15 cellular contexts compared by ENCODE assay signal in the genomic region with DNA sequence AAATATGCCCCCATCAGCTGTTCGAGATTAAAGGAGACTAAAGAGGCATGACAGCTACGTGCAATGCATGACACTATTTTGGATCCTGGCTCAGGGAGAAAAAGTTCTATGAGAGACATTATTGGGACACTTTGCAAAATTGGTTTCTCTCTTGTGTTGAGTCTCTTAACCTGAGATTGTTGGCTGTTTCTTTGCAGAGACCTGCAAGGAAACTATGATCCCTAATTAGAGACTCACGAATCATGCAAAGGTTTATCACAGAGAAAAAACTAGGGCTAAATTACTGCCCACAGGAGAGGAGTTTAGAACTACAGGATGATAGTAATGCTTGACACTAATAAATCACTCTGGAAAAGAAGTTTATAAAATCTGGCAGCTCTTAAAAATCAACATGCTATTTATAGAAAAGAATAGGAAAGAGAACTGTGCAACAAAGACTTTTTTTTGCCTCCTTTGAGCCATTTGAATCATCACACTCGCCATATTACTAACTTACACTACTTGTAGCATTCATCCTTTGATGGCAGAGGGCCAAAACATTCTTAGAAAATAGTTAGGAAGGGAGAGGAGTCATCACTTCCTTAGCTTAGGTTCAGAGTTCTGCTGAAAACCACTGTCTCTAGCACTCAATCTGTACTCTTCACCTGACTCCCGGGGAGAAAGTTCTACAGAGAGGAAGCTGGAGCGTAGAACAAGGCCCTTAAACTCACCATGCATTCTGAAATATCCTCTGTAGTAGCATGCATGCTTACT. TPM values are rescaled to one million over a fixed set of nuclear protein-coding genes. Genes with fewer than 3 reads are reported as not detected.
DNase-seq lines count a peak whose midpoint lies in the region; ATAC-seq, FAIRE-seq and TF ChIP-seq lines count a peak whose summit lies in the region.
"Had no signal": no experiment of that assay in that cellular context is flagged by ENCODE, and none has a peak within 500 bp of the region (broad histone marks: within the 10 kb centered on the region; RNA-seq: fewer than 3 reads in every experiment).

No MANE protein-coding gene starts in this region.

- no peak for FAIRE-seq in GM12892 (lab: Jason Lieb, UNC)

- H3K9me3 Mint-ChIP-seq in activated T-cell treated with anti-CD3 and anti-CD28 coated beads, Interleukin-2, amount 50 U/mL, for 4 hours = no peaks in the 10 kb centered on the region
- peaks cover 0 to 4% (median 0%) of the 10 kb centered on the region in 5 donors for H3K9me3 Mint-ChIP-seq in CD8-positive, alpha-beta memory T cell
- H3K9me3 Mint-ChIP-seq: dendritic cell treated with granulocyte-macrophage colony-stimulating factor and Interleukin-4, amounts not matched to agents 40 ng/mL and 50 ng/mL, for 4 days had no signal

- H3K9me3 ChIP-seq in CD8-positive, alpha-beta memory T cell (ENCODE audit: low read length) = no peaks in the 10 kb centered on the region

- H3K27ac ChIP-seq in CD8-positive, alpha-beta memory T cell (ENCODE audit: low read depth, low read length) = no peak overlapping the region

- no peaks in the 10 kb centered on the region for H3K36me3 ChIP-seq in CD8-positive, alpha-beta memory T cell (ENCODE audit: insufficient read depth, low read length)

- ATAC-seq in activated T-cell treated with anti-CD3 and anti-CD28 coated beads, Interleukin-2, amount 50 U/mL, for 4 hours = peak; percentile 35 to 70
- peak; percentile 48 for ATAC-seq in stimulated activated naive CD8-positive, alpha-beta T cell treated with anti-CD3 and anti-CD28 coated beads, Interleukin-15, Interleukin-2, amounts not matched to agents 100 U/mL and 50 U/mL, for 24 hours
- ATAC-seq: Right ventricle myocardium inferior had no signal

- no peaks in the 10 kb centered on the region for H3K27me3 Mint-ChIP-seq in activated T-cell treated with anti-CD3 and anti-CD28 coated beads, Interleukin-2, amount 50 U/mL, for 4 hours (ENCODE audit: low read depth)
- peaks cover 11 to 28% of the 10 kb centered on the region in 2 donors for H3K27me3 Mint-ChIP-seq in CD8-positive, alpha-beta memory T cell

- TF ChIP-seq POLR2A in GM12892 (IDR thresholded peaks at IDR 0.05; ENCODE audit: low read depth, low read length) = no peak

- peaks cover 10% of the 10 kb centered on the region for H3K4me1 ChIP-seq in CD8-positive, alpha-beta memory T cell (ENCODE audit: insufficient read depth, low read length)

- H3K4me3 Mint-ChIP-seq in activated T-cell treated with anti-CD3 and anti-CD28 coated beads, Interleukin-2, amount 50 U/mL, for 4 hours = no peak overlapping the region
- no peak overlapping the region for H3K4me3 Mint-ChIP-seq in CD8-positive, alpha-beta memory T cell
- H3K4me3 Mint-ChIP-seq: dendritic cell treated with granulocyte-macrophage colony-stimulating factor and Interleukin-4, amounts not matched to agents 40 ng/mL and 50 ng/mL, for 4 days; IgD-negative memory B cell had no signal

- no peak overlapping the region for H3K27ac Mint-ChIP-seq in CD8-positive, alpha-beta memory T cell
- H3K27ac Mint-ChIP-seq: dendritic cell treated with granulocyte-macrophage colony-stimulating factor and Interleukin-4, amounts not matched to agents 40 ng/mL and 50 ng/mL, for 4 days; IgD-negative memory B cell had no signal

- CTCF ChIA-PET in CD8-positive, alpha-beta memory T cell (lab: Charles Lee) = no interaction called here

- POLR2A ChIA-PET in CD8-positive, alpha-beta memory T cell (lab: Charles Lee) = no interaction called here

- peaks cover 17% of the 10 kb centered on the region for H3K4me1 Mint-ChIP-seq in activated T-cell treated with anti-CD3 and anti-CD28 coated beads, Interleukin-2, amount 50 U/mL, for 4 hours (ENCODE audit: low read depth)
- peaks cover 5 to 17% (median 7%) of the 10 kb centered on the region in 3 donors for H3K4me1 Mint-ChIP-seq in CD8-positive, alpha-beta memory T cell

- no peak for DNase-seq in activated T-cell treated with anti-CD3 and anti-CD28 coated beads, Interleukin-2, amount 50 U/mL, for 4 hours
- no peak for DNase-seq in activated T-cell treated with anti-CD3 and anti-CD28 coated beads, Interleukin-2, amount 50 U/mL, for 1 hour
- DNase-seq in MV-4-11 (lab: John Stamatoyannopoulos, UW) (peak; percentile 37), dermis blood vessel endothelial cell (peak; percentile 69), GM12892 (ENCODE audit: insufficient read length) (no peak)
- DNase-seq in stimulated activated naive CD8-positive, alpha-beta T cell treated with anti-CD3 and anti-CD28 coated beads, Interleukin-15, Interleukin-2, amounts not matched to agents 100 U/mL and 50 U/mL, for 24 hours = no peak
- DNase-seq in stimulated activated CD4-positive, alpha-beta T cell treated with anti-CD3 and anti-CD28 coated beads, Interleukin-2, amount 100 ng/mL, for 24 hours = no peak
- no peak for DNase-seq in CD8-positive, alpha-beta memory T cell
- DNase-seq: amniotic stem cell, DMS79 treated with DMSO at 0.1 percent for 48 hours, NCI-H1694 treated with DMSO at 0.1 percent for 48 hours had no signal

- H3K4me3 ChIP-seq in CD8-positive, alpha-beta memory T cell (ENCODE audit: low read length) = no peak overlapping the region

- no peaks in the 10 kb centered on the region for H3K36me3 Mint-ChIP-seq in activated T-cell treated with anti-CD3 and anti-CD28 coated beads, Interleukin-2, amount 50 U/mL, for 4 hours (ENCODE audit: insufficient read depth)
- peaks cover 0 to 7% (median 2%) of the 10 kb centered on the region in 3 donors for H3K36me3 Mint-ChIP-seq in CD8-positive, alpha-beta memory T cell

- no peaks in the 10 kb centered on the region for H3K27me3 ChIP-seq in CD8-positive, alpha-beta memory T cell (ENCODE audit: insufficient read depth, low read length, poor library complexity, severe bottlenecking)

RNA-seq across cellular contexts. Expression of gene NRN1, which starts 25.3 kb away (rescaled TPM):
- under 1 TPM in 2 of 3 donors, not detected in 1; 0.15 to 0.22 TPM for total RNA-seq in activated T-cell treated with anti-CD3 and anti-CD28 coated beads, Interleukin-2, amount 50 U/mL, for 4 hours
- total RNA-seq in dermis blood vessel endothelial cell = 43.4 and 56.3 TPM in 2 replicates
- under 1 TPM in 1 of 2 experiments, not detected in 1; 0.24 TPM for total RNA-seq in CD8-positive, alpha-beta memory T cell
- polyA plus RNA-seq in CD8-positive, alpha-beta memory T cell = 0.61 TPM
- 5.2 TPM for polyA plus RNA-seq in GM12892 (2012; ENCODE audit: missing spikeins)
- total RNA-seq: fibroblast of villous mesenchyme had no signal

Comparison
In these comparisons a context has a peak if more than half of its experiments do, and no peak if none do; other contexts are left out.
1. DNase-seq: peak in MV-4-11 (single experiment) and dermis blood vessel endothelial cell (single experiment); none in activated T-cell treated with anti-CD3 and anti-CD28 coated beads, Interleukin-2, amount 50 U/mL, for 4 hours (single experiment), activated T-cell treated with anti-CD3 and anti-CD28 coated beads, Interleukin-2, amount 50 U/mL, for 1 hour (single experiment), stimulated activated naive CD8-positive, alpha-beta T cell treated with anti-CD3 and anti-CD28 coated beads, Interleukin-15, Interleukin-2, amounts not matched to agents 100 U/mL and 50 U/mL, for 24 hours (single experiment), stimulated activated CD4-positive, alpha-beta T cell treated with anti-CD3 and anti-CD28 coated beads, Interleukin-2, amount 100 ng/mL, for 24 hours (0 of 2), CD8-positive, alpha-beta memory T cell (0 of 5) and GM12892 (single experiment).
2. RNA of gene NRN1, which starts 25.3 kb away (total RNA-seq): 43.4 to 56.3 TPM in dermis blood vessel endothelial cell; 0.24 TPM in CD8-positive, alpha-beta memory T cell and 0.15 to 0.22 TPM in activated T-cell treated with anti-CD3 and anti-CD28 coated beads, Interleukin-2, amount 50 U/mL, for 4 hours; every median in the first group is over 10 times any median in the second.